In genomic region chr5:68274847-68275700, GRCh38 we compare ENCODE assay signal across 1 cellular context.
TF ChIP-seq lines count a peak whose summit lies in the region.

No MANE protein-coding gene starts in this region.

TF ChIP-seq in K562, 482 proteins besides CTCF, POLR2A, EP300 and RAD21 (continued from another document):
- TF ChIP-seq ZBTB12 (CRISPR knock-in tag; IDR thresholded peaks at IDR 0.05) (no peak), ZNF140 (CRISPR knock-in tag; IDR thresholded peaks at IDR 0.05) (no peak), MCM5 (IDR thresholded peaks at IDR 0.05; ENCODE audit: low read depth) (no peak), ZNF696 (CRISPR knock-in tag; conservative IDR thresholded peaks at IDR 0.05) (no peak), HDAC8 (tag; IDR thresholded peaks at IDR 0.05) (no peak), ZNF133 (CRISPR knock-in tag; IDR thresholded peaks at IDR 0.05) (no peak), STAT5A (IDR thresholded peaks at IDR 0.05; ENCODE audit: borderline replicate concordance, low read length) (no peak), MITF (IDR thresholded peaks at IDR 0.05) (no peak), RCOR1 (IDR thresholded peaks at IDR 0.05; ENCODE audit: borderline replicate concordance in 1 of 2, low read depth in 2 of 2, low read length in 2 of 2) (no peak)
